In genomic region chr6:108799791-108800190, GRCh38 we compare ENCODE assay signal across 1 cellular context.
TF ChIP-seq lines count a peak whose summit lies in the region.

No MANE protein-coding gene starts in this region.

TF ChIP-seq in GM23338, 12 proteins besides CTCF, POLR2A, EP300 and RAD21:
- TF ChIP-seq REST (IDR thresholded peaks at IDR 0.05; ENCODE audit: unreplicated experiment) (no peak), ETS1 (IDR thresholded peaks at IDR 0.05) (no peak), ZNF114 (CRISPR knock-in tag; IDR thresholded peaks at IDR 0.05) (no peak), JUNB (IDR thresholded peaks at IDR 0.05; ENCODE audit: unreplicated experiment) (no peak), ZNF462 (CRISPR knock-in tag; IDR thresholded peaks at IDR 0.05) (no peak), NANOG (IDR thresholded peaks at IDR 0.05; ENCODE audit: borderline replicate concordance) (no peak), POLR2AphosphoS5 (IDR thresholded peaks at IDR 0.05; ENCODE audit: low read depth) (no peak), EZH2phosphoT487 (IDR thresholded peaks at IDR 0.05; ENCODE audit: unreplicated experiment) (no peak), EZH2 (IDR thresholded peaks at IDR 0.05; ENCODE audit: low read depth, unreplicated experiment) (no peak), STAT1 (IDR thresholded peaks at IDR 0.05; ENCODE audit: unreplicated experiment) (no peak), CREB1 (CRISPR knock-in tag; IDR thresholded peaks at IDR 0.05; ENCODE audit: low read depth) (no peak), ZNF331 (CRISPR knock-in tag; IDR thresholded peaks at IDR 0.05; ENCODE audit: low read depth) (no peak)
